ENCODE assay signal across 1 cellular context in genomic region chr4:185425600-185426352, GRCh38.
TF ChIP-seq lines count a peak whose summit lies in the region.

UFSP2 (minus strand) TSS chr4:185425964; CDS start chr4:185425868, 96 bp downstream.

TF ChIP-seq in HepG2, 621 proteins besides CTCF, POLR2A, EP300 and RAD21 (continued from another document and continues in another):
- TF ChIP-seq ARID4A (CRISPR knock-in tag; IDR thresholded peaks at IDR 0.05; ENCODE audit: borderline replicate concordance) (peak; percentile 98), MTF1 (CRISPR knock-in tag; IDR thresholded peaks at IDR 0.05) (no peak), ZNF878 (CRISPR knock-in tag; IDR thresholded peaks at IDR 0.05) (no peak), KDM5A (IDR thresholded peaks at IDR 0.05; ENCODE audit: borderline replicate concordance, low read length) (peak; percentile 76; the same call in 1 of the 2 replicates), KAT2B (IDR thresholded peaks at IDR 0.05; ENCODE audit: borderline replicate concordance, low read depth, low read length) (no peak), TFE3 (CRISPR knock-in tag; IDR thresholded peaks at IDR 0.05) (no peak), ARNT (IDR thresholded peaks at IDR 0.05) (no peak), TP53 (CRISPR knock-in tag; conservative IDR thresholded peaks at IDR 0.05) (0 out of 2 replicates have a peak, but pooled peaks have one; percentile 28), SKI (IDR thresholded peaks at IDR 0.05; ENCODE audit: partially characterized antibody) (no peak), ZNF772 (CRISPR knock-in tag; IDR thresholded peaks at IDR 0.05) (peak; percentile 78), TCF12 (IDR thresholded peaks at IDR 0.05) (no peak), TCF12 (CRISPR knock-in tag; IDR thresholded peaks at IDR 0.05) (peak; percentile 77; the same call in 1 of the 2 replicates), ZBTB44 (CRISPR knock-in tag; IDR thresholded peaks at IDR 0.05) (no peak), HCFC1 (IDR thresholded peaks at IDR 0.05; ENCODE audit: low read depth, low read length) (peak; percentile 87), ZNF407 (CRISPR knock-in tag; IDR thresholded peaks at IDR 0.05; ENCODE audit: not compliant biosample characterization) (no peak), XBP1 (CRISPR knock-in tag; IDR thresholded peaks at IDR 0.05) (no peak), E2F5 (CRISPR knock-in tag; conservative IDR thresholded peaks at IDR 0.05) (no peak; the same call in 1 of the 2 replicates), CBX2 (IDR thresholded peaks at IDR 0.05; ENCODE audit: low read depth, low read length) (no peak), CBX2 (CRISPR knock-in tag; IDR thresholded peaks at IDR 0.05; ENCODE audit: low read depth) (no peak), THAP11 (CRISPR knock-in tag; IDR thresholded peaks at IDR 0.05) (peak; percentile 100), ZNF232 (CRISPR knock-in tag; IDR thresholded peaks at IDR 0.05; ENCODE audit: borderline replicate concordance) (peak; percentile 72; the same call in 1 of the 2 replicates), ZNF331 (CRISPR knock-in tag; IDR thresholded peaks at IDR 0.05) (no peak), ZFX (CRISPR knock-in tag; IDR thresholded peaks at IDR 0.05; ENCODE audit: low read depth) (peak; percentile 81), SALL1 (CRISPR knock-in tag; IDR thresholded peaks at IDR 0.05) (no peak; the same call in none of the 2 replicates), ZNF318 (CRISPR knock-in tag; IDR thresholded peaks at IDR 0.05) (0 out of 2 replicates have a peak, but pooled peaks have one; percentile 43), ZNF839 (CRISPR knock-in tag; IDR thresholded peaks at IDR 0.05; ENCODE audit: borderline replicate concordance) (no peak), ZNF691 (CRISPR knock-in tag; IDR thresholded peaks at IDR 0.05; ENCODE audit: borderline replicate concordance, low read depth) (peak; percentile 92)
